ENCODE assay signal across 12 cellular contexts in the genomic region with DNA sequence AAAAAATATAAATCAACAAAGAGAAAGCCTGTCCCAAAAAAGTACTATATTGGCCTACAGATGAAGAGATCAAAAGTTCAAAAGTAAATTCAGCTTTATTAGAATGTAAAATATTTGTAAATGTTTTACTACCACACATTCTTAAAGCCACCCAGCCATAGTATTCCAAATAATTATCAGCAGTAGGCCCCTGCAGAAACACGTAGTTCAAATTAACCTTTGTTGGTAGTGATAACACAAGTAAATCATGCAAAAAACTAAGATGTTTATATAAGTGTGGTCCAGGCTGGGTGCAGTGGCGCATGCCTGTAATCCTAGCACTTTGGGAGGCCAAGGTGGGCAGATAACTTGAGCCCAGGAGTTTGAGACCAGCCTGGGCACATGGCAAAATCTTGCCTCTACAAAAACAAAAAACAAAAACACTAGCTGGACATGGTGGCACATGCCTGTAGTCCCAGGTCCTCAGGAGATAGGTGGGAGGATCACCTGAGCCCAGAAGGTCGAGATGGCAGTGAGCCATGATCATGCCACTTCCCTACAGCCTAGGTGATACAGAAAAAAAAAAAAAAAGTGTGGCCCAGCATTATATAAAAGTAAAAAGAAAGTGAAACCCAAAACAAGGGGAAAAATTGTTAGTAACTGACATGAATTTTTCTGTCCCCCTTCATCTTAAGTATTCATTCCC. TPM values are rescaled to one million over a fixed set of nuclear protein-coding genes. Genes with fewer than 3 reads are reported as not detected.
DNase-seq lines count a peak whose midpoint lies in the region; ATAC-seq, FAIRE-seq and TF ChIP-seq lines count a peak whose summit lies in the region.
"Had no signal": no experiment of that assay in that cellular context is flagged by ENCODE, and none has a peak within 500 bp of the region (broad histone marks: within the 10 kb centered on the region; RNA-seq: fewer than 3 reads in every experiment).

No MANE protein-coding gene starts in this region.

- peaks cover 3% of the 10 kb centered on the region for H3K9me3 Mint-ChIP-seq in activated naive CD4-positive, alpha-beta T cell treated with anti-CD3 and anti-CD28 coated beads for 36 hours
- no peaks in the 10 kb centered on the region for H3K9me3 Mint-ChIP-seq in activated B cell treated with CpG ODN at 0.5 μM for 24 hours

- no peaks in the 10 kb centered on the region for H3K27me3 ChIP-seq in subcutaneous abdominal adipose tissue (ENCODE audit: control insufficient read depth in 5 of 5, insufficient read depth in 4 of 5, low read length in 5 of 5)
- H3K27me3 ChIP-seq: cardiac muscle cell had no signal

- peaks cover 8% of the 10 kb centered on the region for H3K36me3 Mint-ChIP-seq in activated naive CD4-positive, alpha-beta T cell treated with anti-CD3 and anti-CD28 coated beads for 36 hours (ENCODE audit: low read depth)
- H3K36me3 Mint-ChIP-seq in activated B cell treated with CpG ODN at 0.5 μM for 24 hours (ENCODE audit: low read depth) = peaks cover 26% of the 10 kb centered on the region

- POLR2A ChIA-PET in activated B cell treated with CpG ODN at 0.5 μM for 24 hours (lab: Charles Lee) = interaction anchor here (0.6 to 1.4 kb wide), 3 partner anchors 9 to 501 kb away, joined by 4 to 5 read pairs (median 5); no protein-coding TSS in a partner anchor

- CTCF ChIA-PET in activated naive CD4-positive, alpha-beta T cell treated with anti-CD3 and anti-CD28 coated beads for 36 hours (lab: Charles Lee) = interaction anchor here (1.0 kb wide), 1 partner anchor 9 kb away, joined by 3 read pairs; no protein-coding TSS in a partner anchor
- CTCF ChIA-PET in activated B cell treated with CpG ODN at 0.5 μM for 24 hours (lab: Charles Lee) = no interaction called here

- H3K36me3 ChIP-seq in subcutaneous abdominal adipose tissue (ENCODE audit: control insufficient read depth in 5 of 5, insufficient read depth in 5 of 5, low read length in 5 of 5) = peaks cover 10 to 21% (median 14%) of the 10 kb centered on the region in 5 donors
- H3K36me3 ChIP-seq: cardiac muscle cell had no signal

- no peak overlapping the region for H3K4me3 ChIP-seq in subcutaneous abdominal adipose tissue (ENCODE audit: low read depth in 1 of 5, low read length in 5 of 5)
- H3K4me3 ChIP-seq: cardiac muscle cell had no signal

- peak; percentile 47 for FAIRE-seq in islet of Langerhans (lab: Jason Lieb, UNC)

- intact Hi-C loops in activated naive CD4-positive, alpha-beta T cell treated with anti-CD3 and anti-CD28 coated beads for 36 hours (cut with micrococcal nuclease) = loop anchor here (1.0 to 5.0 kb wide), 2 partner anchors 18 to 164 kb away; a partner anchor contains a TSS
- intact Hi-C loops in activated B cell treated with CpG ODN at 0.5 μM for 24 hours (cut with micrococcal nuclease) = no loop called here

- no peak for TF ChIP-seq CTCF in activated B cell treated with CpG ODN at 0.5 μM for 24 hours (IDR thresholded peaks at IDR 0.05)

- H3K9me3 ChIP-seq in subcutaneous abdominal adipose tissue (ENCODE audit: control insufficient read depth in 5 of 5, low read length in 5 of 5) = no peaks in the 10 kb centered on the region

- peaks cover 42% of the 10 kb centered on the region for H3K4me1 Mint-ChIP-seq in activated naive CD4-positive, alpha-beta T cell treated with anti-CD3 and anti-CD28 coated beads for 36 hours (ENCODE audit: low read depth)
- peaks cover 76% of the 10 kb centered on the region for H3K4me1 Mint-ChIP-seq in activated B cell treated with CpG ODN at 0.5 μM for 24 hours

- H3K4me1 ChIP-seq in subcutaneous abdominal adipose tissue (ENCODE audit: control insufficient read depth in 5 of 5, insufficient read depth in 5 of 5, low read length in 5 of 5) = peaks cover 0 to 36% (median 4%) of the 10 kb centered on the region in 5 donors

- peak overlapping the region; percentile 78 for H3K27ac Mint-ChIP-seq in activated naive CD4-positive, alpha-beta T cell treated with anti-CD3 and anti-CD28 coated beads for 36 hours
- H3K27ac Mint-ChIP-seq in activated B cell treated with CpG ODN at 0.5 μM for 24 hours = peak overlapping the region; percentile 83

- ATAC-seq in activated B cell treated with CpG ODN at 0.5 μM for 24 hours (ENCODE audit: low read depth) (peak; percentile 63), HG03354 (IDR thresholded peaks at IDR 0.05; ENCODE audit: poor library complexity, severe bottlenecking, unreplicated experiment) (no peak)

- H3K9ac ChIP-seq in subcutaneous abdominal adipose tissue (ENCODE audit: low read length in 5 of 5) = no peak overlapping the region

- peak; percentile 38 for DNase-seq in activated naive CD4-positive, alpha-beta T cell treated with anti-CD3 and anti-CD28 coated beads for 36 hours
- no peak for DNase-seq in activated naive CD4-positive, alpha-beta T cell (lab: John Stamatoyannopoulos, UW)
- DNase-seq in activated B cell treated with CpG ODN at 0.5 μM for 24 hours = no peak
- DNase-seq in NCI-H748 (lab: John Stamatoyannopoulos, UW; ENCODE audit: unreplicated experiment) = no peak
- no peak for DNase-seq in medulla oblongata (ENCODE audit: extremely low spot score)
- DNase-seq: glutamatergic neuron; MV-4-11; stimulated activated CD4-positive, alpha-beta T cell treated with anti-CD3 and anti-CD28 coated beads, Interleukin-1b, Interleukin-23, amount 100 ng/mL, for 48 hours had no signal

- peak overlapping the region; percentile 2 for H3K27ac ChIP-seq in subcutaneous abdominal adipose tissue (ENCODE audit: low read depth, low read length)
- H3K27ac ChIP-seq: cardiac muscle cell had no signal

- H3K27me3 Mint-ChIP-seq in activated naive CD4-positive, alpha-beta T cell treated with anti-CD3 and anti-CD28 coated beads for 36 hours (ENCODE audit: low read depth) = no peaks in the 10 kb centered on the region
- no peaks in the 10 kb centered on the region for H3K27me3 Mint-ChIP-seq in activated B cell treated with CpG ODN at 0.5 μM for 24 hours

- peak overlapping the region; percentile 51 for H3K4me3 Mint-ChIP-seq in activated naive CD4-positive, alpha-beta T cell treated with anti-CD3 and anti-CD28 coated beads for 36 hours
- H3K4me3 Mint-ChIP-seq in activated B cell treated with CpG ODN at 0.5 μM for 24 hours = peak overlapping the region; percentile 61

RNA-seq across cellular contexts. Expression of a gene that starts 17.9 kb away (rescaled TPM):
- total RNA-seq in activated naive CD4-positive, alpha-beta T cell treated with anti-CD3 and anti-CD28 coated beads for 36 hours = 10 to 100 TPM; 16.1 to 18.1 TPM
- total RNA-seq in activated B cell treated with CpG ODN at 0.5 μM for 24 hours = 34.1 and 43.8 TPM in 2 replicates
